Comparison of ENCODE assay signal across 1 cellular context in genomic region chr11:87169076-87169475, GRCh38.
A peak's percentile ranks its signal among the peaks of the same experiment; 100 is the strongest.
DNase-seq lines count a peak whose midpoint lies in the region; ATAC-seq, FAIRE-seq and TF ChIP-seq lines count a peak whose summit lies in the region.
"Not testable (repeated sequence)": the region's sequence is repeated elsewhere in the genome, so short reads cannot be mapped to it uniquely, and the experiment has no call there.

No MANE protein-coding gene starts in this region.

- not testable (repeated sequence) for H3K36me3 ChIP-seq in K562 (ENCODE audit: control insufficient read depth, insufficient read depth, low read length)

- not testable (repeated sequence) for H3K9ac ChIP-seq in K562 (ENCODE audit: insufficient read depth in 1 of 2, low read depth in 2 of 2, low read length in 2 of 2)

- in situ Hi-C loops in K562 (cut with MboI), result not testable (repeated sequence)

- not testable (repeated sequence) for H2AFZ ChIP-seq in K562 (ENCODE audit: low read depth, low read length)

- not testable (repeated sequence) for H3K4me3 ChIP-seq in K562

- not testable (repeated sequence) for DNase-seq in K562 (ENCODE audit: extremely low read depth in 1 of 4, low spot score in 3 of 4)

- ATAC-seq in K562, result not testable (repeated sequence)

- not testable (repeated sequence) for FAIRE-seq in K562 (lab: Jason Lieb, UNC)

- not testable (repeated sequence) for TF ChIP-seq CTCF in K562 (IDR thresholded peaks at IDR 0.05 in 2 of 3, conservative IDR thresholded peaks at IDR 0.05 in 1 of 3; ENCODE audit: insufficient read depth in 2 of 3, low read depth in 1 of 3, low read length in 3 of 3)

- not testable (repeated sequence) for H4K20me1 ChIP-seq in K562 (replicated peaks; ENCODE audit: control insufficient read depth, insufficient read depth, low read length)

- WGBS in K562 (ENCODE audit: insufficient coverage, low coverage, missing lambda C conversion rate), result 73% methylated on average over 2 of the region's 3 CpGs

- H3K27ac ChIP-seq in K562 (ENCODE audit: extremely low read depth, low read depth, low read length), result not testable (repeated sequence)

- H3K9me3 ChIP-seq in K562 (replicated peaks; ENCODE audit: control insufficient read depth, insufficient read depth, low read depth, low read length), result not testable (repeated sequence)

- H3K9me1 ChIP-seq in K562 (ENCODE audit: control insufficient read depth, insufficient read depth, low read length), result not testable (repeated sequence)

- POLR2A ChIA-PET in K562 (lab: Yijun Ruan, JAX), result not testable (repeated sequence)

- not testable (repeated sequence) for TF ChIP-seq POLR2A in K562 (conservative IDR thresholded peaks at IDR 0.05)

- H3K27me3 ChIP-seq in K562 (ENCODE audit: control insufficient read depth in 2 of 2, insufficient read depth in 2 of 2, low read length in 2 of 2), result not testable (repeated sequence)

- not testable (repeated sequence) for H3K4me1 ChIP-seq in K562 (replicated peaks in 1 of 2; ENCODE audit: control insufficient read depth in 2 of 2, insufficient read depth in 2 of 2, low read length in 2 of 2)

- not testable (repeated sequence) for BruUV-seq in K562 (replicated peaks; lab: Mats Ljungman, UMichigan)

- H3K79me2 ChIP-seq in K562 (ENCODE audit: control insufficient read depth, insufficient read depth, low read length), result not testable (repeated sequence)

- CTCF ChIA-PET in K562 (lab: Yijun Ruan, JAX; ENCODE audit: low intra/inter-chr PET ratio), result not testable (repeated sequence)

- intact Hi-C loops in K562 (cut with micrococcal nuclease), result not testable (repeated sequence)

- H3K4me2 ChIP-seq in K562 (ENCODE audit: insufficient read depth, low read length), result not testable (repeated sequence)

- not testable (repeated sequence) for TF ChIP-seq RAD21 in K562 (CRISPR knock-in tag; conservative IDR thresholded peaks at IDR 0.05 in 1 of 2, IDR thresholded peaks at IDR 0.05 in 1 of 2)

- TF ChIP-seq EP300 in K562 (IDR thresholded peaks at IDR 0.05; ENCODE audit: low read length), result not testable (repeated sequence)

TF ChIP-seq in K562, 482 proteins besides CTCF, POLR2A, EP300 and RAD21:
- peak; percentile 91 for TF ChIP-seq ZNF507 (tag; conservative IDR thresholded peaks at IDR 0.05)
